8 cellular contexts compared by ENCODE assay signal in genomic region chr2:55175254-55176093, GRCh38. TPM values are rescaled to one million over a fixed set of nuclear protein-coding genes. Genes with fewer than 3 reads are reported as not detected.
DNase-seq lines count a peak whose midpoint lies in the region; ATAC-seq and TF ChIP-seq lines count a peak whose summit lies in the region.

No MANE protein-coding gene starts in this region.

- ATAC-seq in T-helper 17 cell, result peak; percentile 92
- no peak for ATAC-seq in HG02973 (IDR thresholded peaks at IDR 0.05; ENCODE audit: unreplicated experiment)

- H3K27ac Mint-ChIP-seq in T-helper 17 cell, result peak overlapping the region; percentile 41
- no peak overlapping the region for H3K27ac Mint-ChIP-seq in progenitor cell of endocrine pancreas
- no peak overlapping the region for H3K27ac Mint-ChIP-seq in activated naive CD4-positive, alpha-beta T cell treated with anti-CD3 and anti-CD28 coated beads for 36 hours

- CTCF ChIA-PET in activated naive CD4-positive, alpha-beta T cell treated with anti-CD3 and anti-CD28 coated beads for 36 hours (lab: Charles Lee), result interaction anchor here (0.6 to 3.7 kb wide), 19 partner anchors 7 to 1068 kb away, joined by 3 to 20 read pairs (median 5); no protein-coding TSS in a partner anchor

- DNase-seq in DMS153 (lab: John Stamatoyannopoulos, UW), result peak; percentile 75
- DNase-seq in GM20000 (ENCODE audit: low spot score), result peak; percentile 63
- DNase-seq in MV-4-11 (lab: John Stamatoyannopoulos, UW), result peak; percentile 44
- DNase-seq in T-helper 17 cell, result no peak
- DNase-seq in fibroblast of the conjunctiva (ENCODE audit: low read depth), result peak; percentile 74
- no peak for DNase-seq in progenitor cell of endocrine pancreas (ENCODE audit: low spot score, unreplicated experiment)
- DNase-seq in activated naive CD4-positive, alpha-beta T cell treated with anti-CD3 and anti-CD28 coated beads for 36 hours, result no peak

- H3K9me3 ChIP-seq in T-helper 17 cell (ENCODE audit: control insufficient read depth, low read length, poor library complexity, severe bottlenecking), result no peaks in the 10 kb centered on the region

- H3K4me1 Mint-ChIP-seq in T-helper 17 cell (peaks cover 6% of the 10 kb centered on the region), progenitor cell of endocrine pancreas (ENCODE audit: low read depth) (peaks cover 2% of the 10 kb centered on the region)
- H3K4me1 Mint-ChIP-seq in activated naive CD4-positive, alpha-beta T cell treated with anti-CD3 and anti-CD28 coated beads for 36 hours (ENCODE audit: low read depth), result peaks cover 7% of the 10 kb centered on the region

- TF ChIP-seq CTCF in GM20000 (IDR thresholded peaks at IDR 0.05; ENCODE audit: extremely low read depth, missing control alignments) (peak; percentile 39), progenitor cell of endocrine pancreas (IDR thresholded peaks at IDR 0.05; ENCODE audit: unreplicated experiment) (peak; percentile 66)

- intact Hi-C loops in activated naive CD4-positive, alpha-beta T cell treated with anti-CD3 and anti-CD28 coated beads for 36 hours (cut with micrococcal nuclease), result loop anchor here (1.0 to 5.0 kb wide), 11 partner anchors 160 to 1068 kb away; partner anchors contain the start of gene EML6

- H3K4me3 Mint-ChIP-seq in T-helper 17 cell (peak overlapping the region; percentile 56), progenitor cell of endocrine pancreas (ENCODE audit: low read depth) (no peak overlapping the region)
- H3K4me3 Mint-ChIP-seq in activated naive CD4-positive, alpha-beta T cell treated with anti-CD3 and anti-CD28 coated beads for 36 hours, result no peak overlapping the region

- no peaks in the 10 kb centered on the region for H3K27me3 Mint-ChIP-seq in T-helper 17 cell
- no peaks in the 10 kb centered on the region for H3K27me3 Mint-ChIP-seq in progenitor cell of endocrine pancreas
- no peaks in the 10 kb centered on the region for H3K27me3 Mint-ChIP-seq in activated naive CD4-positive, alpha-beta T cell treated with anti-CD3 and anti-CD28 coated beads for 36 hours (ENCODE audit: low read depth)

- no peaks in the 10 kb centered on the region for H3K9me3 Mint-ChIP-seq in progenitor cell of endocrine pancreas (ENCODE audit: low read depth)
- no peaks in the 10 kb centered on the region for H3K9me3 Mint-ChIP-seq in activated naive CD4-positive, alpha-beta T cell treated with anti-CD3 and anti-CD28 coated beads for 36 hours

- H3K36me3 Mint-ChIP-seq in T-helper 17 cell (ENCODE audit: low read depth), result peaks cover 1% of the 10 kb centered on the region
- no peaks in the 10 kb centered on the region for H3K36me3 Mint-ChIP-seq in progenitor cell of endocrine pancreas (ENCODE audit: insufficient read depth)
- H3K36me3 Mint-ChIP-seq in activated naive CD4-positive, alpha-beta T cell treated with anti-CD3 and anti-CD28 coated beads for 36 hours (ENCODE audit: low read depth), result no peaks in the 10 kb centered on the region

RNA-seq across cellular contexts. Expression of gene CLHC1, which starts 56.6 kb away (rescaled TPM):
- total RNA-seq in T-helper 17 cell (1 to 10 TPM; 3.5 to 7.1 TPM), progenitor cell of endocrine pancreas (33.8 and 43.9 TPM in 2 replicates)
- 1 to 10 TPM; 2.4 to 3.1 TPM for total RNA-seq in activated naive CD4-positive, alpha-beta T cell treated with anti-CD3 and anti-CD28 coated beads for 36 hours

RNA-seq across cellular contexts. Expression of gene RPS27A, which starts 57.0 kb away (rescaled TPM):
- total RNA-seq in T-helper 17 cell (1,000 to 10,000 TPM; 1,730 to 1,784 TPM), progenitor cell of endocrine pancreas (807 and 898 TPM in 2 replicates)
- 1,000 to 10,000 TPM; 1,468 to 1,556 TPM for total RNA-seq in activated naive CD4-positive, alpha-beta T cell treated with anti-CD3 and anti-CD28 coated beads for 36 hours

Comparison
In these comparisons a context has a peak if more than half of its experiments do, and no peak if none do; other contexts are left out.
1. DNase-seq: peak in DMS153 (single experiment), GM20000 (single experiment), MV-4-11 (single experiment) and fibroblast of the conjunctiva (single experiment); none in T-helper 17 cell (0 of 3), progenitor cell of endocrine pancreas (single experiment) and activated naive CD4-positive, alpha-beta T cell treated with anti-CD3 and anti-CD28 coated beads for 36 hours (single experiment).